In the genomic region with DNA sequence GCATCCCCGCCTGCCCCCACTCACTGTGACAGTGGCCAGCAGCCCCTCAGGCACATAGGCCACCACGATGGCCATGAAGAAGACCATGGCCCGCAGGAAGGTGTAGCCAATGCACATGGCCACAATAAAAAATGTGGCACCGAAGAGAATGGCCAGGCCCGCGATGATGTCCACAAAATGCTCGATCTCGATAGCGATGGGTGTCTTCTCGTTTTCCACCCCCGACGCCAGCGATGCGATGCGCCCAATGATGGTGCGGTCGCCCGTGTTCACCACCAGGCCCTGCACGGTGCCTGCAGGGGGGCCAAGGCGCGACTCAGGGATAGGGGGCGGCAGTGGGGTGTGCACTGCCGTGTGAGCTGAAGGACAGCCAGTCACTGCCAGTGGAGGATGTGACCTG, we compare ENCODE assay signal across 25 cellular contexts. TPM values are rescaled to one million over a fixed set of nuclear protein-coding genes. Genes with fewer than 3 reads are reported as not detected.
"Had no signal": no experiment of that assay in that cellular context is flagged by ENCODE, and none has a peak within 500 bp of the region (broad histone marks: within the 10 kb centered on the region; RNA-seq: fewer than 3 reads in every experiment).

No MANE protein-coding gene starts in this region.

- DNase-seq: cortex of kidney; dorsolateral prefrontal cortex; effector memory CD4-positive, alpha-beta T cell; gastrocnemius medialis; heart right ventricle; hypothalamus; left ventricle myocardium superior; mesendoderm; nucleus accumbens; ovary; small intestine; stimulated activated CD4-positive, alpha-beta T cell treated with anti-CD3 and anti-CD28 coated beads, Interleukin-2, amount 100 ng/mL, for 48 hours; stimulated activated naive CD8-positive, alpha-beta T cell treated with anti-CD3 and anti-CD28 coated beads, Interleukin-15, Interleukin-2, amounts not matched to agents 100 U/mL and 50 U/mL, for 24 hours; thyroid gland had no signal

- H3K9me3 ChIP-seq: esophagus muscularis mucosa, gastrocnemius medialis, heart right ventricle, ovary, suprapubic skin, thyroid gland had no signal

- H3K9me3 Mint-ChIP-seq: type B pancreatic cell had no signal

- H3K4me3 Mint-ChIP-seq: type B pancreatic cell had no signal

- H3K27ac Mint-ChIP-seq: type B pancreatic cell had no signal

- ATAC-seq: gastrocnemius medialis; heart right ventricle; left ventricle myocardium superior; right cardiac atrium; stimulated activated naive CD8-positive, alpha-beta T cell treated with anti-CD3 and anti-CD28 coated beads, Interleukin-15, Interleukin-2, amounts not matched to agents 100 U/mL and 50 U/mL, for 24 hours had no signal

- H3K4me3 ChIP-seq: dorsolateral prefrontal cortex, esophagus muscularis mucosa, gastrocnemius medialis, heart right ventricle, ovary, suprapubic skin, thyroid gland had no signal

- H3K36me3 Mint-ChIP-seq: type B pancreatic cell had no signal

- H3K27me3 ChIP-seq: ovary had no signal

- H3K27ac ChIP-seq: dorsolateral prefrontal cortex, epithelial cell of prostate, esophagus muscularis mucosa, gastrocnemius medialis, heart right ventricle, ovary, suprapubic skin, thyroid gland had no signal

- FAIRE-seq: endometrium, islet of Langerhans, small intestine had no signal

- H3K36me3 ChIP-seq: esophagus muscularis mucosa, gastrocnemius medialis, heart right ventricle, ovary, suprapubic skin, thyroid gland had no signal

RNA-seq across cellular contexts. Expression of gene ATP4A, which starts 3.7 kb away (rescaled TPM):
- total RNA-seq: esophagus muscularis mucosa, fibroblast of villous mesenchyme, gastrocnemius medialis, heart right ventricle, left ventricle myocardium superior, lung microvascular endothelial cell, ovary, posterior vena cava, right cardiac atrium, suprapubic skin had no signal
- polyA plus RNA-seq: heart right ventricle, neural cell, right cardiac atrium had no signal

RNA-seq across cellular contexts. Expression of gene PMIS2, which starts 26.2 kb away (rescaled TPM):
- total RNA-seq: esophagus muscularis mucosa, fibroblast of villous mesenchyme, gastrocnemius medialis, heart right ventricle, left ventricle myocardium superior, lung microvascular endothelial cell, ovary, posterior vena cava, right cardiac atrium, suprapubic skin, thyroid gland had no signal
- polyA plus RNA-seq: heart right ventricle, neural cell, ovary, right cardiac atrium, small intestine had no signal

RNA-seq across cellular contexts. Expression of gene GAPDHS, which starts 26.5 kb away (rescaled TPM):
- total RNA-seq: esophagus muscularis mucosa, fibroblast of villous mesenchyme, gastrocnemius medialis, heart right ventricle, left ventricle myocardium superior, lung microvascular endothelial cell, ovary, posterior vena cava, right cardiac atrium had no signal
- polyA plus RNA-seq: heart right ventricle, neural cell, ovary, right cardiac atrium, small intestine had no signal

RNA-seq across cellular contexts. Expression of gene SBSN, which starts 31.7 kb away (rescaled TPM):
- total RNA-seq: esophagus muscularis mucosa, fibroblast of villous mesenchyme, gastrocnemius medialis, heart right ventricle, left ventricle myocardium superior, lung microvascular endothelial cell, ovary, posterior vena cava, right cardiac atrium had no signal
- polyA plus RNA-seq: neural cell, ovary, right cardiac atrium had no signal
